ENCODE assay signal across 9 cellular contexts in the genomic region with DNA sequence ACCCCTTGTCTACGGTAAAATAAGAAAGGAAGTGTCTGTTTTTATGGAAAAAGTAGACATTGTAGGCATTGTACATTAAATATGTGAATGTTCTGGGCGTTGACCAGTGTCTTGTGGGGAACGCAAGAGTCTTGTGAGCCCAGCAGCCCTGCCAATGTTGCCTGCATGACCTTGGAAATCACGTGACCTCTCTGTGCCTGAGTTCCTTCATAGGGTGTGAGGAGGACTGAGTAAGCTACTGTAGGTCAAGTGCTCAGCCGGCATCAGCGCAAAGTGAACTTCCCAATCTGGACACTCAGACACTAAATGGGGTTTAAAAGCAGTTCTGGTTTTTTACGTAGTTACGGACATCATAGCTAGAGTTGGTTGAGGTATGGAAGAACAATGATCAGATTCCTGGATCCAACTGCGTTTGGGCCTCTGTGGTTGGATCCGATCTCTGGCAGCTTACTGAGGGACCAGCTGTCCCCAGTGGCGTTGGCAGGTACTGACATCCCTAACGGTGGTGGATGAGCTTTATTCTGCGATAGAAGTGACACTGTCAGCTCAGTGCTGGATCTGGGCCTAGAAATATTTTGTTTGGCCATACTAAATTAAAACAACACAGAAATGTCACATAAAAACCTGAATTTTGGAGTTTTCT.
DNase-seq lines count a peak whose midpoint lies in the region; ATAC-seq, FAIRE-seq and TF ChIP-seq lines count a peak whose summit lies in the region.
"Had no signal": no experiment of that assay in that cellular context is flagged by ENCODE, and none has a peak within 500 bp of the region (broad histone marks: within the 10 kb centered on the region; RNA-seq: fewer than 3 reads in every experiment).

No MANE protein-coding gene starts in this region.

- H3K4me3 ChIP-seq in H1 (ENCODE audit: extremely low read depth in 1 of 4, insufficient read depth in 2 of 4, low read depth in 3 of 4, low read length in 4 of 4) = no peak overlapping the region

- no peak overlapping the region for H4K91ac ChIP-seq in H1 (replicated peaks; ENCODE audit: insufficient read length, low read length)

- no peak overlapping the region for H3K4me2 ChIP-seq in H1 (ENCODE audit: insufficient read depth in 1 of 2, low read depth in 2 of 2, low read length in 2 of 2)

- peak overlapping the region; percentile 26 for H3K27ac Mint-ChIP-seq in nephron progenitor cell
- no peak overlapping the region for H3K27ac Mint-ChIP-seq in activated naive CD8-positive, alpha-beta T cell treated with anti-CD3 and anti-CD28 coated beads for 36 hours
- H3K27ac Mint-ChIP-seq: activated naive CD4-positive, alpha-beta T cell treated with anti-CD3 and anti-CD28 coated beads, Interleukin-2, amount 50 U/mL, for 72 hours had no signal

- H2BK12ac ChIP-seq in H1 (ENCODE audit: low read depth, low read length) = no peak overlapping the region

- H3K4me1 Mint-ChIP-seq in nephron progenitor cell = peaks cover 39% of the 10 kb centered on the region
- no peaks in the 10 kb centered on the region for H3K4me1 Mint-ChIP-seq in activated naive CD8-positive, alpha-beta T cell treated with anti-CD3 and anti-CD28 coated beads for 36 hours

- H3K27me3 Mint-ChIP-seq in nephron progenitor cell (ENCODE audit: low read depth, poor library complexity) = peaks cover 2% of the 10 kb centered on the region
- no peaks in the 10 kb centered on the region for H3K27me3 Mint-ChIP-seq in activated naive CD8-positive, alpha-beta T cell treated with anti-CD3 and anti-CD28 coated beads for 36 hours

- POLR2A ChIA-PET in H1 (lab: Charles Lee; ENCODE audit: partially characterized antibody) = interaction anchor here (0.8 to 1.8 kb wide), 3 partner anchors 40 to 68 kb away, joined by 3 to 7 read pairs (median 4); no protein-coding TSS in a partner anchor

- no peaks in the 10 kb centered on the region for H3K9me3 ChIP-seq in H1 (ENCODE audit: insufficient read depth in 2 of 2, low read depth in 1 of 2, low read length in 1 of 2)

- H3K56ac ChIP-seq in H1 (replicated peaks; ENCODE audit: insufficient read length, low read depth, low read length) = no peak overlapping the region

- H3K79me2 ChIP-seq in H1 (ENCODE audit: control insufficient read depth in 1 of 2, insufficient read depth in 2 of 2, low read length in 2 of 2) = no peaks in the 10 kb centered on the region

- H3K36me3 Mint-ChIP-seq in nephron progenitor cell (ENCODE audit: low read depth) = peaks cover 65% of the 10 kb centered on the region
- no peaks in the 10 kb centered on the region for H3K36me3 Mint-ChIP-seq in activated naive CD8-positive, alpha-beta T cell treated with anti-CD3 and anti-CD28 coated beads for 36 hours
- H3K36me3 Mint-ChIP-seq: activated naive CD4-positive, alpha-beta T cell treated with anti-CD3 and anti-CD28 coated beads, Interleukin-2, amount 50 U/mL, for 72 hours had no signal

- H2BK20ac ChIP-seq in H1 (ENCODE audit: low read length) = no peak overlapping the region

- peaks cover 48% of the 10 kb centered on the region for H3K9me3 Mint-ChIP-seq in nephron progenitor cell
- H3K9me3 Mint-ChIP-seq in activated naive CD8-positive, alpha-beta T cell treated with anti-CD3 and anti-CD28 coated beads for 36 hours = peaks cover 2% of the 10 kb centered on the region

- TF ChIP-seq CTCF in H1 (IDR thresholded peaks at IDR 0.05; ENCODE audit: control extremely low read depth in 1 of 3, insufficient read depth in 1 of 3, low read depth in 1 of 3, low read length in 3 of 3) = peak; percentile 65 to 81 (median 80)
- peak; percentile 65 for TF ChIP-seq CTCF in nephron progenitor cell (IDR thresholded peaks at IDR 0.05)

- no peak overlapping the region for H3K4ac ChIP-seq in H1 (replicated peaks; ENCODE audit: insufficient read length, low read depth, low read length)

- H3K27ac ChIP-seq in H1 (ENCODE audit: low read depth, low read length) = no peak overlapping the region

- TF ChIP-seq RAD21 in H1 (IDR thresholded peaks at IDR 0.05 in 1 of 2, conservative IDR thresholded peaks at IDR 0.05 in 1 of 2; ENCODE audit: low read depth in 2 of 2, low read length in 2 of 2) = peak; percentile 55 to 70

- no peak overlapping the region for H4K8ac ChIP-seq in H1 (ENCODE audit: extremely low read depth, insufficient read depth, low read length)

- no peak overlapping the region for H4K5ac ChIP-seq in H1 (ENCODE audit: insufficient read length, low read depth, low read length)

- ATAC-seq in GM21576 (IDR thresholded peaks at IDR 0.05; ENCODE audit: unreplicated experiment) = no peak
- ATAC-seq: activated naive CD4-positive, alpha-beta T cell treated with anti-CD3 and anti-CD28 coated beads, Interleukin-2, amount 50 U/mL, for 72 hours had no signal

- H3K14ac ChIP-seq in H1 (ENCODE audit: insufficient read length) = no peak overlapping the region

- DNase-seq in COLO668 (lab: John Stamatoyannopoulos, UW; ENCODE audit: unreplicated experiment) = peak; percentile 2
- DNase-seq in Kasumi-1 (lab: John Stamatoyannopoulos, UW) = peak; percentile 14 to 20
- DNase-seq in H1 (ENCODE audit: low read depth in 1 of 2, low spot score in 2 of 2) = peak in 1 of 2 experiments; percentile 65
- peak; percentile 28 for DNase-seq in nephron progenitor cell
- DNase-seq in activated CD4-positive, CD25-positive, alpha-beta regulatory T cell treated with anti-CD3 and anti-CD28 coated beads, Interleukin-2, amount 50 U/mL, for 72 hours = no peak
- DNase-seq in HUDEP-2 (lab: John Stamatoyannopoulos, UW; ENCODE audit: unreplicated experiment in 76 of 76) = no peak
- no peak for DNase-seq in activated naive CD8-positive, alpha-beta T cell treated with anti-CD3 and anti-CD28 coated beads for 36 hours

- no peak overlapping the region for H2BK120ac ChIP-seq in H1 (replicated peaks; ENCODE audit: low read depth, low read length)

- H2BK5ac ChIP-seq in H1 (ENCODE audit: low read depth, low read length) = no peak overlapping the region

- CTCF ChIA-PET in H1 (lab: Charles Lee; ENCODE audit: partially characterized antibody) = interaction anchor here (0.6 to 9.1 kb wide), 57 partner anchors 9 to 1126 kb away, joined by 3 to 119 read pairs (median 5); partner anchors contain the start of gene SPSB4

- H2AK5ac ChIP-seq in H1 (ENCODE audit: low read depth, low read length) = no peak overlapping the region

- no peak overlapping the region for H2BK15ac ChIP-seq in H1 (ENCODE audit: low read length)

- H3K18ac ChIP-seq in H1 (ENCODE audit: extremely low read depth, low read length) = no peak overlapping the region

- H3K23ac ChIP-seq in H1 (ENCODE audit: insufficient read length) = no peak overlapping the region

- TF ChIP-seq POLR2A in H1 (IDR thresholded peaks at IDR 0.05; ENCODE audit: control extremely low read depth in 1 of 2, low read depth in 2 of 2, low read length in 2 of 2) = no peak

- WGBS in H1 (ENCODE audit: extremely low coverage in 1 of 2, insufficient coverage in 1 of 2, insufficient read length in 1 of 2, insufficient replicate concordance in 2 of 2, low coverage in 1 of 2, low lambda C conversion rate in 2 of 2, missing lambda C conversion rate in 1 of 2), 2 experiments = 78% methylated on average over 13 of the region's 13 CpGs; no CpG with 5 or more reads in 1 of the 2 experiments

- no peak for TF ChIP-seq EP300 in H1 (IDR thresholded peaks at IDR 0.05; ENCODE audit: borderline replicate concordance in 1 of 2, low read depth in 2 of 2, low read length in 2 of 2)

- H3K4me3 Mint-ChIP-seq in nephron progenitor cell = no peak overlapping the region
- no peak overlapping the region for H3K4me3 Mint-ChIP-seq in activated naive CD8-positive, alpha-beta T cell treated with anti-CD3 and anti-CD28 coated beads for 36 hours

- peak; percentile 97 for FAIRE-seq in H1 (lab: Jason Lieb, UNC)

- peaks cover 0 to 1% of the 10 kb centered on the region in 2 experiments for H4K20me1 ChIP-seq in H1 (replicated peaks in 1 of 2; ENCODE audit: control insufficient read depth in 1 of 2, insufficient read depth in 2 of 2, low read length in 2 of 2)

- H3K23me2 ChIP-seq in H1 (ENCODE audit: low read depth, low read length) = no peaks in the 10 kb centered on the region

- H3K9ac ChIP-seq in H1 (replicated peaks in 1 of 4; ENCODE audit: extremely low read depth in 1 of 4, low read depth in 3 of 4, low read length in 3 of 4) = no peak overlapping the region

- H2AFZ ChIP-seq in H1 (ENCODE audit: low read length) = 0 out of 2 replicates have a peak overlapping the region, but pooled peaks have one; percentile 60

- no peaks in the 10 kb centered on the region for H3K4me1 ChIP-seq in H1 (replicated peaks in 1 of 4; ENCODE audit: control insufficient read depth in 3 of 4, insufficient read depth in 4 of 4, low read length in 3 of 4)

- no peaks in the 10 kb centered on the region for H3K36me3 ChIP-seq in H1 (ENCODE audit: control insufficient read depth in 2 of 4, insufficient read depth in 4 of 4, low read length in 3 of 4)

- H3K79me1 ChIP-seq in H1 (ENCODE audit: low read depth, low read length) = no peaks in the 10 kb centered on the region

- no peaks in the 10 kb centered on the region for H3K27me3 ChIP-seq in H1 (replicated peaks in 1 of 4; ENCODE audit: control insufficient read depth in 3 of 4, extremely low read depth in 1 of 4, insufficient read depth in 3 of 4, low read length in 3 of 4)

TF ChIP-seq in H1, 55 proteins besides CTCF, POLR2A, EP300 and RAD21:
- TF ChIP-seq TCF12 (IDR thresholded peaks at IDR 0.05; ENCODE audit: low read depth, low read length) = no peak
- TF ChIP-seq JUND (IDR thresholded peaks at IDR 0.05; ENCODE audit: low read length) = no peak
- TF ChIP-seq KDM1A (IDR thresholded peaks at IDR 0.05; ENCODE audit: borderline replicate concordance, low read length) = no peak
- no peak for TF ChIP-seq CBX8 (IDR thresholded peaks at IDR 0.05; ENCODE audit: borderline replicate concordance, low read depth, low read length)
- no peak for TF ChIP-seq YY1 (IDR thresholded peaks at IDR 0.05; ENCODE audit: low read depth, low read length)
- TF ChIP-seq BACH1 (IDR thresholded peaks at IDR 0.05; ENCODE audit: low read length) = no peak

Comparison
In these comparisons a context has a peak if more than half of its experiments do, and no peak if none do; other contexts are left out.
1. DNase-seq: peak in COLO668 (single experiment), Kasumi-1 (2 of 2) and nephron progenitor cell (single experiment); none in activated CD4-positive, CD25-positive, alpha-beta regulatory T cell treated with anti-CD3 and anti-CD28 coated beads, Interleukin-2, amount 50 U/mL, for 72 hours (single experiment), HUDEP-2 (0 of 76) and activated naive CD8-positive, alpha-beta T cell treated with anti-CD3 and anti-CD28 coated beads for 36 hours (single experiment).